2 cellular contexts compared by ENCODE assay signal in genomic region chr1:9731051-9731537, GRCh38.
A peak's percentile ranks its signal among the peaks of the same experiment; 100 is the strongest.
TF ChIP-seq lines count a peak whose summit lies in the region.

No MANE protein-coding gene starts in this region.

TF ChIP-seq in IMR-90, 13 proteins besides CTCF, POLR2A, EP300 and RAD21:
- TF ChIP-seq CHD1 (IDR thresholded peaks at IDR 0.05; ENCODE audit: low read depth, low read length) = no peak
- no peak for TF ChIP-seq ELK1 (IDR thresholded peaks at IDR 0.05; ENCODE audit: borderline replicate concordance, low read depth, low read length)
- no peak for TF ChIP-seq BHLHE40 (IDR thresholded peaks at IDR 0.05; ENCODE audit: low read depth, low read length)
- TF ChIP-seq, protein P1, sequence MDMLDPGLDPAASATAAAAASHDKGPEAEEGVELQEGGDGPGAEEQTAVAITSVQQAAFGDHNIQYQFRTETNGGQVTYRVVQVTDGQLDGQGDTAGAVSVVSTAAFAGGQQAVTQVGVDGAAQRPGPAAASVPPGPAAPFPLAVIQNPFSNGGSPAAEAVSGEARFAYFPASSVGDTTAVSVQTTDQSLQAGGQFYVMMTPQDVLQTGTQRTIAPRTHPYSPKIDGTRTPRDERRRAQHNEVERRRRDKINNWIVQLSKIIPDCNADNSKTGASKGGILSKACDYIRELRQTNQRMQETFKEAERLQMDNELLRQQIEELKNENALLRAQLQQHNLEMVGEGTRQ (IDR thresholded peaks at IDR 0.05; ENCODE audit: low read depth, low read length) = no peak
- no peak for TF ChIP-seq RFX5 (IDR thresholded peaks at IDR 0.05; ENCODE audit: low read depth, low read length)
- no peak for TF ChIP-seq CEBPB (IDR thresholded peaks at IDR 0.05; ENCODE audit: low read depth, low read length)
- no peak for TF ChIP-seq MXI1 (IDR thresholded peaks at IDR 0.05; ENCODE audit: borderline replicate concordance, low read depth, low read length)

TF ChIP-seq in GM12878, 131 proteins besides CTCF, POLR2A, EP300 and RAD21:
- TF ChIP-seq ZZZ3 (IDR thresholded peaks at IDR 0.05; ENCODE audit: control insufficient read depth, insufficient read length, low read depth) = no peak
- TF ChIP-seq POLR2AphosphoS5 (IDR thresholded peaks at IDR 0.05; ENCODE audit: low read length) = 0 out of 2 replicates have a peak, but pooled peaks have one; percentile 12
- no peak for TF ChIP-seq E4F1 (IDR thresholded peaks at IDR 0.05; ENCODE audit: borderline replicate concordance, partially characterized antibody)
- no peak for TF ChIP-seq MTA3 (IDR thresholded peaks at IDR 0.05; ENCODE audit: borderline replicate concordance, low read length)
- TF ChIP-seq IKZF1 (conservative IDR thresholded peaks at IDR 0.05) = no peak
- no peak for TF ChIP-seq STAT1 (conservative IDR thresholded peaks at IDR 0.05)
- TF ChIP-seq SRF (IDR thresholded peaks at IDR 0.05; ENCODE audit: low read depth in 2 of 2, low read length in 2 of 2) = 0 out of 4 replicates have a peak, but pooled peaks of 1 of the 2 experiments have one; percentile 3
- no peak for TF ChIP-seq ZNF274 (IDR thresholded peaks at IDR 0.05; ENCODE audit: insufficient read depth, insufficient read length)
- TF ChIP-seq LARP7 (IDR thresholded peaks at IDR 0.05) = no peak
- no peak for TF ChIP-seq BCL11A (IDR thresholded peaks at IDR 0.05; ENCODE audit: low read depth, low read length)
